ENCODE assay signal across 10 cellular contexts in genomic region chr1:176656257-176656995, GRCh38.
DNase-seq lines count a peak whose midpoint lies in the region; ATAC-seq and TF ChIP-seq lines count a peak whose summit lies in the region.
"Had no signal": no experiment of that assay in that cellular context is flagged by ENCODE, and none has a peak within 500 bp of the region (broad histone marks: within the 10 kb centered on the region; RNA-seq: fewer than 3 reads in every experiment).

No MANE protein-coding gene starts in this region.

- H3K27me3 ChIP-seq in hepatocyte = no peaks in the 10 kb centered on the region
- H3K27me3 ChIP-seq in skeletal muscle tissue (ENCODE audit: control insufficient read depth in 3 of 3, insufficient read depth in 3 of 3, low read length in 3 of 3) = no peaks in the 10 kb centered on the region

- DNase-seq in GOT3 (lab: John Stamatoyannopoulos, UW) = peak; percentile 79
- DNase-seq in astrocyte of the cerebellum (ENCODE audit: low read depth) = peak; percentile 86
- DNase-seq in hepatocyte (ENCODE audit: low spot score) = peak; percentile 48
- DNase-seq in NCI-H748 treated with DMSO at 0.1 percent for 48 hours (lab: John Stamatoyannopoulos, UW) = no peak
- DNase-seq in DMS153 treated with DMSO at 0.1 percent for 48 hours (lab: John Stamatoyannopoulos, UW; ENCODE audit: unreplicated experiment) = no peak
- DNase-seq: NCI-H1930 had no signal

- no peak overlapping the region for H3K4me2 ChIP-seq in hepatocyte

- H3K4me3 ChIP-seq in astrocyte of the cerebellum (ENCODE audit: low read depth, low read length) (no peak overlapping the region), hepatocyte (no peak overlapping the region), skeletal muscle tissue (ENCODE audit: low read length in 3 of 3) (peak overlapping the region in 1 of 3 donors; percentile 17)
- H3K4me3 ChIP-seq: lung had no signal

- ATAC-seq in HG03045 (IDR thresholded peaks at IDR 0.05; ENCODE audit: unreplicated experiment) = no peak
- no peak for ATAC-seq in HG03439 (IDR thresholded peaks at IDR 0.05; ENCODE audit: unreplicated experiment)

- no peaks in the 10 kb centered on the region for H3K9me2 ChIP-seq in hepatocyte (replicated peaks; ENCODE audit: insufficient read depth)

- no peak overlapping the region for H2AFZ ChIP-seq in hepatocyte

- no peaks in the 10 kb centered on the region for H3K4me1 ChIP-seq in hepatocyte (ENCODE audit: insufficient read depth)
- H3K4me1 ChIP-seq in skeletal muscle tissue (ENCODE audit: control insufficient read depth in 3 of 3, insufficient read depth in 3 of 3, low read length in 3 of 3) = peaks cover 0 to 7% (median 4%) of the 10 kb centered on the region in 3 donors

- H3K9ac ChIP-seq in skeletal muscle tissue (ENCODE audit: low read depth in 1 of 3, low read length in 3 of 3) = peak overlapping the region in 1 of 3 donors; percentile 3

- H3K79me2 ChIP-seq in hepatocyte = no peaks in the 10 kb centered on the region

- no peaks in the 10 kb centered on the region for H3K36me3 ChIP-seq in hepatocyte (replicated peaks; ENCODE audit: insufficient read depth, low read depth)
- H3K36me3 ChIP-seq in skeletal muscle tissue (ENCODE audit: control insufficient read depth in 3 of 3, insufficient read depth in 3 of 3, low read length in 3 of 3) = no peaks in the 10 kb centered on the region

- in situ Hi-C loops in astrocyte of the cerebellum (cut with HindIII; ENCODE audit: low sequenced_read_pairs) = no loop called here

- H3K27ac ChIP-seq in hepatocyte = peak overlapping the region; percentile 45
- H3K27ac ChIP-seq in skeletal muscle tissue (ENCODE audit: low read depth, low read length) = peak overlapping the region; percentile 87

- H3K9me3 ChIP-seq in hepatocyte (ENCODE audit: low read depth) (no peaks in the 10 kb centered on the region), skeletal muscle tissue (ENCODE audit: control insufficient read depth in 3 of 3, low read length in 3 of 3) (peaks cover 0 to 5% (median 0%) of the 10 kb centered on the region in 3 donors)

- WGBS in hepatocyte (ENCODE audit: low lambda C conversion rate, missing lambda C conversion rate) = 52% methylated on average over 3 of the region's 3 CpGs

- no peaks in the 10 kb centered on the region for H4K20me1 ChIP-seq in hepatocyte (ENCODE audit: insufficient read depth, poor library complexity, severe bottlenecking)

- TF ChIP-seq CTCF in astrocyte of the cerebellum (IDR thresholded peaks at IDR 0.05; ENCODE audit: low read depth, low read length, missing control alignments) (peak; percentile 17), hepatocyte (IDR thresholded peaks at IDR 0.05; ENCODE audit: poor library complexity) (no peak)

Comparison
In these comparisons a context has a peak if more than half of its experiments do, and no peak if none do; other contexts are left out.
1. DNase-seq: peak in GOT3 (single experiment), astrocyte of the cerebellum (single experiment) and hepatocyte (single experiment); none in NCI-H748 treated with DMSO at 0.1 percent for 48 hours (single experiment) and DMS153 treated with DMSO at 0.1 percent for 48 hours (single experiment).